In genomic region chr12:52169886-52170285, GRCh38 we compare ENCODE assay signal across 17 cellular contexts. TPM values are rescaled to one million over a fixed set of nuclear protein-coding genes. Genes with fewer than 3 reads are reported as not detected.
A peak's percentile ranks its signal among the peaks of the same experiment; 100 is the strongest.
DNase-seq lines count a peak whose midpoint lies in the region; ATAC-seq and TF ChIP-seq lines count a peak whose summit lies in the region.
"Had no signal": no experiment of that assay in that cellular context is flagged by ENCODE, and none has a peak within 500 bp of the region (broad histone marks: within the 10 kb centered on the region; RNA-seq: fewer than 3 reads in every experiment).

No MANE protein-coding gene starts in this region.

- no peak overlapping the region for H3K4me3 Mint-ChIP-seq in activated T-helper 17 cell treated with anti-CD3 and anti-CD28 coated beads, Interleukin-2, amount 50 U/mL, for 72 hours
- no peak overlapping the region for H3K4me3 Mint-ChIP-seq in nephron
- H3K4me3 Mint-ChIP-seq: B cell had no signal

- no peak for TF ChIP-seq CTCF in nephron (IDR thresholded peaks at IDR 0.05; ENCODE audit: unreplicated experiment in 3 of 3)
- no peak for TF ChIP-seq CTCF in GM20000 (IDR thresholded peaks at IDR 0.05; ENCODE audit: extremely low read depth, missing control alignments)

- H3K27me3 Mint-ChIP-seq in activated T-helper 17 cell treated with anti-CD3 and anti-CD28 coated beads, Interleukin-2, amount 50 U/mL, for 72 hours, result no peaks in the 10 kb centered on the region
- peaks cover 19% of the 10 kb centered on the region for H3K27me3 Mint-ChIP-seq in nephron (ENCODE audit: low read depth)

- H3K9me3 Mint-ChIP-seq in activated naive CD4-positive, alpha-beta T cell treated with anti-CD3 and anti-CD28 coated beads, Interleukin-2, amount 50 U/mL, for 72 hours, result no peaks in the 10 kb centered on the region
- no peaks in the 10 kb centered on the region for H3K9me3 Mint-ChIP-seq in activated T-helper 17 cell treated with anti-CD3 and anti-CD28 coated beads, Interleukin-2, amount 50 U/mL, for 72 hours
- no peaks in the 10 kb centered on the region for H3K9me3 Mint-ChIP-seq in nephron

- H3K4me1 Mint-ChIP-seq in activated T-helper 17 cell treated with anti-CD3 and anti-CD28 coated beads, Interleukin-2, amount 50 U/mL, for 72 hours, result no peaks in the 10 kb centered on the region
- peaks cover 38% of the 10 kb centered on the region for H3K4me1 Mint-ChIP-seq in nephron
- H3K4me1 Mint-ChIP-seq: B cell had no signal

- no peak for DNase-seq in activated naive CD4-positive, alpha-beta T cell treated with anti-CD3 and anti-CD28 coated beads, Interleukin-2, amount 50 U/mL, for 72 hours (ENCODE audit: low spot score in 2 of 2)
- DNase-seq in activated naive CD4-positive, alpha-beta T cell (lab: John Stamatoyannopoulos, UW), result no peak
- DNase-seq in GM20000 (ENCODE audit: low spot score), result no peak
- DNase-seq in stimulated activated CD4-positive, alpha-beta T cell treated with anti-CD3 and anti-CD28 coated beads, Interleukin-1b, Interleukin-23, amount 100 ng/mL, for 48 hours, result no peak
- DNase-seq: DMS 273 treated with DMSO at 0.1 percent for 48 hours, DND-41, GM23248, NCI-H1417 treated with DMSO at 0.1 percent for 48 hours, NCI-H187 treated with DMSO at 0.1 percent for 48 hours, NCI-H345, NCI-H524 treated with DMSO at 0.1 percent for 48 hours, PC-3 had no signal

- peak overlapping the region; percentile 25 to 44 for H3K27ac Mint-ChIP-seq in activated naive CD4-positive, alpha-beta T cell treated with anti-CD3 and anti-CD28 coated beads, Interleukin-2, amount 50 U/mL, for 72 hours
- peak overlapping the region; percentile 46 for H3K27ac Mint-ChIP-seq in activated T-helper 17 cell treated with anti-CD3 and anti-CD28 coated beads, Interleukin-2, amount 50 U/mL, for 72 hours
- peak overlapping the region in 2 of 3 experiments; percentile 61 to 91 for H3K27ac Mint-ChIP-seq in nephron
- H3K27ac Mint-ChIP-seq: B cell had no signal

- no peaks in the 10 kb centered on the region for H3K36me3 Mint-ChIP-seq in activated naive CD4-positive, alpha-beta T cell treated with anti-CD3 and anti-CD28 coated beads, Interleukin-2, amount 50 U/mL, for 72 hours
- H3K36me3 Mint-ChIP-seq in activated T-helper 17 cell treated with anti-CD3 and anti-CD28 coated beads, Interleukin-2, amount 50 U/mL, for 72 hours (ENCODE audit: low read depth), result no peaks in the 10 kb centered on the region
- no peaks in the 10 kb centered on the region for H3K36me3 Mint-ChIP-seq in nephron (ENCODE audit: low read depth)

- no peak for ATAC-seq in activated naive CD4-positive, alpha-beta T cell treated with anti-CD3 and anti-CD28 coated beads, Interleukin-2, amount 50 U/mL, for 72 hours
- ATAC-seq in activated T-helper 17 cell treated with anti-CD3 and anti-CD28 coated beads, Interleukin-2, amount 50 U/mL, for 72 hours (replicated peaks), result no peak
- ATAC-seq in GM21528 (IDR thresholded peaks at IDR 0.05; ENCODE audit: low FRiP score, unreplicated experiment), result no peak
- no peak for ATAC-seq in HG03045 (IDR thresholded peaks at IDR 0.05; ENCODE audit: unreplicated experiment)
- ATAC-seq: PC-3 had no signal

RNA-seq across cellular contexts. Expression of gene KRT80, which starts 21.9 kb away (rescaled TPM):
- total RNA-seq in activated naive CD4-positive, alpha-beta T cell treated with anti-CD3 and anti-CD28 coated beads, Interleukin-2, amount 50 U/mL, for 72 hours, result not detected
- not detected for total RNA-seq in activated T-helper 17 cell treated with anti-CD3 and anti-CD28 coated beads, Interleukin-2, amount 50 U/mL, for 72 hours
- total RNA-seq: B cell had no signal
